Comparison of ENCODE assay signal across 10 cellular contexts in genomic region chr6:13763740-13764381, GRCh38. TPM values are rescaled to one million over a fixed set of nuclear protein-coding genes. Genes with fewer than 3 reads are reported as not detected.
A peak's percentile ranks its signal among the peaks of the same experiment; 100 is the strongest.
DNase-seq lines count a peak whose midpoint lies in the region; ATAC-seq and TF ChIP-seq lines count a peak whose summit lies in the region.
"Had no signal": no experiment of that assay in that cellular context is flagged by ENCODE, and none has a peak within 500 bp of the region (broad histone marks: within the 10 kb centered on the region; RNA-seq: fewer than 3 reads in every experiment).

No MANE protein-coding gene starts in this region.

- no peak overlapping the region for H3K4me3 ChIP-seq in heart right ventricle

- DNase-seq in stimulated activated CD4-positive, alpha-beta T cell treated with anti-CD3 and anti-CD28 coated beads, Interleukin-12 subunit alpha, Interleukin-12 subunit beta, amount 100 ng/mL, for 48 hours (ENCODE audit: low read depth in 2 of 3, low spot score in 1 of 3), result peak in 2 of 3 donors; percentile 39 to 42
- no peak for DNase-seq in stimulated activated CD4-positive, alpha-beta T cell treated with anti-CD3 and anti-CD28 coated beads, Interleukin-4, amount 100 ng/mL, for 4 hours
- DNase-seq in activated naive CD4-positive, alpha-beta T cell treated with anti-CD3 and anti-CD28 coated beads, Interleukin-2, amount 50 U/mL, for 72 hours (ENCODE audit: low spot score in 2 of 2), result peak in 1 of 2 donors; percentile 18
- DNase-seq in AG20443 (ENCODE audit: low spot score) (no peak), 8988T (no peak), heart right ventricle (no peak)
- DNase-seq: right cardiac atrium had no signal

- peak overlapping the region in 1 of 2 donors; percentile 52 for H3K27ac Mint-ChIP-seq in activated naive CD4-positive, alpha-beta T cell treated with anti-CD3 and anti-CD28 coated beads, Interleukin-2, amount 50 U/mL, for 72 hours
- H3K27ac Mint-ChIP-seq: type B pancreatic cell had no signal

- H3K4me1 ChIP-seq in heart right ventricle, result peaks cover 0 to 58% (median 25%) of the 10 kb centered on the region in 9 donors

- 73 to 96% methylated on average over 5 of the region's 5 CpGs for WGBS in heart right ventricle, 2 donors

- ATAC-seq in HG03103 (IDR thresholded peaks at IDR 0.05; ENCODE audit: low read depth, unreplicated experiment) (peak; percentile 57), heart right ventricle (no peak)
- ATAC-seq in activated naive CD4-positive, alpha-beta T cell treated with anti-CD3 and anti-CD28 coated beads, Interleukin-2, amount 50 U/mL, for 72 hours, result peak; percentile 57 to 73
- ATAC-seq: right cardiac atrium had no signal

- peaks cover 0 to 12% of the 10 kb centered on the region in 2 donors for H3K36me3 Mint-ChIP-seq in activated naive CD4-positive, alpha-beta T cell treated with anti-CD3 and anti-CD28 coated beads, Interleukin-2, amount 50 U/mL, for 72 hours
- H3K36me3 Mint-ChIP-seq: type B pancreatic cell had no signal

- peaks cover 0 to 9% (median 0%) of the 10 kb centered on the region in 11 donors for H3K9me3 ChIP-seq in heart right ventricle

- peak overlapping the region; percentile 17 for H3K27ac ChIP-seq in temporal lobe (ENCODE audit: low read depth, low read length)
- no peak overlapping the region for H3K27ac ChIP-seq in heart right ventricle

- H3K9me3 Mint-ChIP-seq in activated naive CD4-positive, alpha-beta T cell treated with anti-CD3 and anti-CD28 coated beads, Interleukin-2, amount 50 U/mL, for 72 hours, result peaks cover 0 to 5% of the 10 kb centered on the region in 2 donors
- H3K9me3 Mint-ChIP-seq: type B pancreatic cell had no signal

- no peak for TF ChIP-seq CTCF in heart right ventricle (IDR thresholded peaks at IDR 0.05)

- intact Hi-C loops in heart right ventricle (cut with DNase I), result loop anchor here in 2 of 10 donors (5.0 to 10.0 kb wide), 3 partner anchors 49 to 149 kb away; partner anchors contain the start of genes RANBP9 (in 2 of the 2) and NOL7 (in 1 of the 2)

- no peaks in the 10 kb centered on the region for H3K36me3 ChIP-seq in heart right ventricle

- H3K27me3 ChIP-seq in heart right ventricle, result no peaks in the 10 kb centered on the region

RNA-seq across cellular contexts. Expression of gene MCUR1, which starts 50.5 kb away (rescaled TPM):
- total RNA-seq in activated naive CD4-positive, alpha-beta T cell treated with anti-CD3 and anti-CD28 coated beads, Interleukin-2, amount 50 U/mL, for 72 hours, result 10 to 100 TPM; 27.4 to 33.0 TPM
- total RNA-seq in temporal lobe (25.8 TPM), heart right ventricle (10 to 100 TPM; 25.2 to 40.8 (median 32.7) TPM)
- polyA plus RNA-seq in heart right ventricle, result 10 to 100 TPM; 17.2 to 81.6 TPM

RNA-seq across cellular contexts. Expression of gene RANBP9, which starts 52.2 kb away (rescaled TPM):
- 10 to 100 TPM; 52.9 to 75.5 TPM for total RNA-seq in activated naive CD4-positive, alpha-beta T cell treated with anti-CD3 and anti-CD28 coated beads, Interleukin-2, amount 50 U/mL, for 72 hours
- 64.9 TPM for total RNA-seq in temporal lobe
- total RNA-seq in heart right ventricle, result 10 to 100 TPM; 29.4 to 41.6 (median 35.9) TPM
- 10 to 100 TPM; 10.0 to 17.2 TPM for polyA plus RNA-seq in heart right ventricle

Comparison
In these comparisons a context has a peak if more than half of its experiments do, and no peak if none do; other contexts are left out.
1. DNase-seq: peak in stimulated activated CD4-positive, alpha-beta T cell treated with anti-CD3 and anti-CD28 coated beads, Interleukin-12 subunit alpha, Interleukin-12 subunit beta, amount 100 ng/mL, for 48 hours (2 of 3); none in stimulated activated CD4-positive, alpha-beta T cell treated with anti-CD3 and anti-CD28 coated beads, Interleukin-4, amount 100 ng/mL, for 4 hours (0 of 2), AG20443 (single experiment), 8988T (single experiment) and heart right ventricle (0 of 2).
2. ATAC-seq: peak in HG03103 (single experiment) and activated naive CD4-positive, alpha-beta T cell treated with anti-CD3 and anti-CD28 coated beads, Interleukin-2, amount 50 U/mL, for 72 hours (2 of 2); none in heart right ventricle (0 of 8).